10 cellular contexts compared by ENCODE assay signal in genomic region chr16:5012887-5013286, GRCh38. TPM values are rescaled to one million over a fixed set of nuclear protein-coding genes. Genes with fewer than 3 reads are reported as not detected.
"Had no signal": no experiment of that assay in that cellular context is flagged by ENCODE, and none has a peak within 500 bp of the region (broad histone marks: within the 10 kb centered on the region; RNA-seq: fewer than 3 reads in every experiment).

No MANE protein-coding gene starts in this region.

- H3K27me3 Mint-ChIP-seq: IgD-negative memory B cell had no signal

- ATAC-seq: HCT116 had no signal

- H3K4me1 ChIP-seq: HAP-1 had no signal

- H3K36me3 Mint-ChIP-seq: IgD-negative memory B cell had no signal

- H3K27ac ChIP-seq: GM23248 had no signal

- H2AFZ ChIP-seq: GM23248 had no signal

- H3K9ac ChIP-seq: GM23248 had no signal

- H3K27ac Mint-ChIP-seq: IgD-negative memory B cell had no signal

- H3K4me3 ChIP-seq: GM23248, HAP-1 had no signal

- H3K9me3 ChIP-seq: HAP-1 had no signal

- DNase-seq: GM23248, GOT3, H7, KG1 had no signal

- H3K4me1 Mint-ChIP-seq: IgD-negative memory B cell had no signal

- FAIRE-seq: HTR-8/SVneo had no signal

- H3K36me3 ChIP-seq: HAP-1 had no signal

- H3K9me3 Mint-ChIP-seq: IgD-negative memory B cell had no signal

RNA-seq across cellular contexts. Expression of gene C16orf89, which starts 52.9 kb away (rescaled TPM):
- total RNA-seq: GM23248, HT-29 had no signal
- polyA plus RNA-seq: GM23248, IgD-negative memory B cell had no signal

RNA-seq across cellular contexts. Expression of gene SEC14L5, which starts 54.8 kb away (rescaled TPM):
- total RNA-seq: GM23248, H4 had no signal
- polyA plus RNA-seq: GM23248 had no signal
